ENCODE assay signal across 8 cellular contexts in genomic region chr10:99659868-99660366, GRCh38. TPM values are rescaled to one million over a fixed set of nuclear protein-coding genes. Genes with fewer than 3 reads are reported as not detected.
A peak's percentile ranks its signal among the peaks of the same experiment; 100 is the strongest.
DNase-seq lines count a peak whose midpoint lies in the region; ATAC-seq and TF ChIP-seq lines count a peak whose summit lies in the region.

No MANE protein-coding gene starts in this region.

- WGBS in adrenal gland, 4 donors, result 9 to 12% (median 10%) methylated on average over 5 to 10 of the region's 10 CpGs

- H3K9me3 Mint-ChIP-seq in activated T-cell treated with anti-CD3 and anti-CD28 coated beads, Interleukin-2, amount 50 U/mL, for 4 hours, result no peaks in the 10 kb centered on the region

- no peak for DNase-seq in activated T-cell treated with anti-CD3 and anti-CD28 coated beads, Interleukin-2, amount 50 U/mL, for 4 hours
- no peak for DNase-seq in activated T-cell treated with anti-CD3 and anti-CD28 coated beads for 4 hours
- DNase-seq in adrenal gland, result no peak
- no peak for DNase-seq in kidney epithelial cell (ENCODE audit: low read depth)
- no peak for DNase-seq in thoracic aorta (ENCODE audit: low spot score)
- DNase-seq in stimulated activated naive CD4-positive, alpha-beta T cell treated with Interleukin-2 at 50 U/mL for 16 hours (lab: John Stamatoyannopoulos, UW), result no peak
- no peak for DNase-seq in mesenteric fat pad (ENCODE audit: low spot score)

- intact Hi-C loops in adrenal gland (cut with DNase I), result loop anchor here in 1 of 2 donors (5.0 kb wide), 1 partner anchor 38 kb away; the partner anchor contains the start of gene SLC25A28

- no peaks in the 10 kb centered on the region for H3K9me3 ChIP-seq in adrenal gland (replicated peaks in 1 of 3)
- no peaks in the 10 kb centered on the region for H3K9me3 ChIP-seq in thoracic aorta

- H3K27me3 Mint-ChIP-seq in activated T-cell treated with anti-CD3 and anti-CD28 coated beads, Interleukin-2, amount 50 U/mL, for 4 hours (ENCODE audit: low read depth), result peaks cover 11% of the 10 kb centered on the region

- no peak for ATAC-seq in activated T-cell treated with anti-CD3 and anti-CD28 coated beads, Interleukin-2, amount 50 U/mL, for 4 hours
- ATAC-seq in thoracic aorta (ENCODE audit: insufficient number of reproducible peaks, low FRiP score, low read depth) (no peak), GM21737 (IDR thresholded peaks at IDR 0.05; ENCODE audit: unreplicated experiment) (no peak)

- no peaks in the 10 kb centered on the region for H3K36me3 ChIP-seq in adrenal gland (replicated peaks in 1 of 2)
- no peaks in the 10 kb centered on the region for H3K36me3 ChIP-seq in kidney epithelial cell (ENCODE audit: control insufficient read depth, insufficient read depth, low read length)
- H3K36me3 ChIP-seq in thoracic aorta, result no peaks in the 10 kb centered on the region

- H3K4me1 ChIP-seq in adrenal gland (replicated peaks in 1 of 2) (peaks cover 16 to 26% of the 10 kb centered on the region in 2 donors), thoracic aorta (ENCODE audit: control insufficient read depth in 1 of 2, low read depth in 2 of 2) (peaks cover 14% of the 10 kb centered on the region in 2 donors)

- H3K4me3 ChIP-seq in adrenal gland (peak overlapping the region; percentile 65 to 98 (median 82)), kidney epithelial cell (ENCODE audit: low read depth, low read length) (peak overlapping the region; percentile 87), thoracic aorta (peak overlapping the region; percentile 92)

- no peak for TF ChIP-seq POLR2A in adrenal gland (IDR thresholded peaks at IDR 0.05)

- TF ChIP-seq CTCF in adrenal gland (IDR thresholded peaks at IDR 0.05), result no peak
- no peak for TF ChIP-seq CTCF in kidney epithelial cell (IDR thresholded peaks at IDR 0.05; ENCODE audit: insufficient read depth, low read length, poor library complexity, severe bottlenecking)
- no peak for TF ChIP-seq CTCF in thoracic aorta (IDR thresholded peaks at IDR 0.05)

- H3K27me3 ChIP-seq in adrenal gland (no peaks in the 10 kb centered on the region), kidney epithelial cell (ENCODE audit: control insufficient read depth, insufficient read depth, low read length) (no peaks in the 10 kb centered on the region), thoracic aorta (replicated peaks; ENCODE audit: insufficient read depth) (no peaks in the 10 kb centered on the region)

- peaks cover 4% of the 10 kb centered on the region for H3K36me3 Mint-ChIP-seq in activated T-cell treated with anti-CD3 and anti-CD28 coated beads, Interleukin-2, amount 50 U/mL, for 4 hours (ENCODE audit: insufficient read depth)

- peak overlapping the region in 3 of 5 donors; percentile 10 to 74 (median 61) for H3K27ac ChIP-seq in adrenal gland
- H3K27ac ChIP-seq in thoracic aorta, result no peak overlapping the region

- H3K4me3 Mint-ChIP-seq in activated T-cell treated with anti-CD3 and anti-CD28 coated beads, Interleukin-2, amount 50 U/mL, for 4 hours, result peak overlapping the region; percentile 87

- peaks cover 23% of the 10 kb centered on the region for H3K4me1 Mint-ChIP-seq in activated T-cell treated with anti-CD3 and anti-CD28 coated beads, Interleukin-2, amount 50 U/mL, for 4 hours (ENCODE audit: low read depth)

RNA-seq across cellular contexts. Expression of gene ENTPD7, which starts 0.6 kb away (rescaled TPM):
- total RNA-seq in activated T-cell treated with anti-CD3 and anti-CD28 coated beads, Interleukin-2, amount 50 U/mL, for 4 hours, result 1 to 10 TPM; 7.7 to 8.2 (median 7.9) TPM
- total RNA-seq in adrenal gland, result 10 to 100 TPM in 5 of 8 donors, 1 to 10 TPM in 3; 5.6 to 17.4 (median 10.9) TPM
- 10 to 100 TPM in 1 of 3 donors, 1 to 10 TPM in 2; 1.2 to 16.7 (median 1.4) TPM for polyA plus RNA-seq in adrenal gland
- 27.7 and 29.1 TPM in 2 replicates for total RNA-seq in kidney epithelial cell
- 10 to 100 TPM in 1 of 2 donors, 1 to 10 TPM in 1; 8.1 to 14.8 TPM for total RNA-seq in thoracic aorta
- 9.2 TPM for total RNA-seq in mesenteric fat pad

RNA-seq across cellular contexts. Expression of gene SLC25A28, which starts 39.7 kb away (rescaled TPM):
- total RNA-seq in activated T-cell treated with anti-CD3 and anti-CD28 coated beads, Interleukin-2, amount 50 U/mL, for 4 hours, result 10 to 100 TPM; 58.8 to 65.3 (median 64.7) TPM
- total RNA-seq in adrenal gland (10 to 100 TPM in 7 of 8 donors, 1 to 10 TPM in 1; 9.6 to 70.9 (median 34.5) TPM), kidney epithelial cell (7.9 and 8.1 TPM in 2 replicates), thoracic aorta (10 to 100 TPM; 50.1 to 53.3 TPM), mesenteric fat pad (57.8 TPM)
- polyA plus RNA-seq in adrenal gland, result 100 to 1,000 TPM; 131 to 299 (median 267) TPM

Comparison
In these comparisons a context has a peak if more than half of its experiments do, and no peak if none do; other contexts are left out.
1. H3K27ac ChIP-seq: peak in adrenal gland (3 of 5); none in thoracic aorta (0 of 2).
2. Peak in every context shown above with its lines, with median percentiles within 50 percentile points of each other: H3K4me3 ChIP-seq.